Comparison of ENCODE assay signal across 8 cellular contexts in genomic region chr2:30223413-30223874, GRCh38. TPM values are rescaled to one million over a fixed set of nuclear protein-coding genes. Genes with fewer than 3 reads are reported as not detected.
DNase-seq lines count a peak whose midpoint lies in the region; ATAC-seq and TF ChIP-seq lines count a peak whose summit lies in the region.

No MANE protein-coding gene starts in this region.

- TF ChIP-seq CTCF in tibial nerve (IDR thresholded peaks at IDR 0.05), result no peak

- ATAC-seq in GM18511 (IDR thresholded peaks at IDR 0.05; ENCODE audit: unreplicated experiment), result peak; percentile 70
- ATAC-seq in GM21619 (IDR thresholded peaks at IDR 0.05; ENCODE audit: unreplicated experiment), result peak; percentile 45

- H3K27me3 ChIP-seq in tibial nerve, result no peaks in the 10 kb centered on the region

- no peaks in the 10 kb centered on the region for H3K9me3 ChIP-seq in tibial nerve

- no peak for TF ChIP-seq POLR2A in tibial nerve (IDR thresholded peaks at IDR 0.05)

- no peak for TF ChIP-seq EP300 in tibial nerve (IDR thresholded peaks at IDR 0.05)

- peaks cover 0 to 27% (median 10%) of the 10 kb centered on the region in 4 donors for H3K4me1 ChIP-seq in tibial nerve

- 71 to 75% methylated on average over 3 of the region's 3 CpGs for WGBS in tibial nerve, 2 donors

- no peak overlapping the region for H3K27ac ChIP-seq in caudate nucleus (ENCODE audit: low read depth, low read length)
- H3K27ac ChIP-seq in tibial nerve, result peak overlapping the region in 1 of 4 donors; percentile 1

- no peaks in the 10 kb centered on the region for H3K36me3 ChIP-seq in tibial nerve

- DNase-seq in NOMO-1 treated with DMSO at 0.1 percent for 48 hours (lab: John Stamatoyannopoulos, UW; ENCODE audit: unreplicated experiment) (peak; percentile 73), mesenteric fat pad (ENCODE audit: low spot score) (peak; percentile 11), NCI-H1092 treated with DMSO at 0.1 percent for 48 hours (lab: John Stamatoyannopoulos, UW) (no peak), caudate nucleus (lab: John Stamatoyannopoulos, UW) (no peak), dedifferentiated amniotic fluid mesenchymal stem cell (ENCODE audit: extremely low spot score) (no peak), tibial nerve (ENCODE audit: low spot score in 2 of 2) (no peak)

- H3K4me3 ChIP-seq in tibial nerve, result no peak overlapping the region

RNA-seq across cellular contexts. Expression of gene LBH, which starts 7.9 kb away (rescaled TPM):
- total RNA-seq in mesenteric fat pad (34.9 TPM), tibial nerve (10 to 100 TPM; 12.7 to 31.6 (median 21.5) TPM)

Comparison
In these comparisons a context has a peak if more than half of its experiments do, and no peak if none do; other contexts are left out.
1. DNase-seq: peak in NOMO-1 treated with DMSO at 0.1 percent for 48 hours (single experiment) and mesenteric fat pad (single experiment); none in NCI-H1092 treated with DMSO at 0.1 percent for 48 hours (single experiment), caudate nucleus (0 of 61), dedifferentiated amniotic fluid mesenchymal stem cell (single experiment) and tibial nerve (0 of 2).